ENCODE assay signal across 7 cellular contexts in genomic region chr21:9751087-9751585, GRCh38.
DNase-seq lines count a peak whose midpoint lies in the region; ATAC-seq and TF ChIP-seq lines count a peak whose summit lies in the region.
"Not testable (repeated sequence)": the region's sequence is repeated elsewhere in the genome, so short reads cannot be mapped to it uniquely, and the experiment has no call there.

No MANE protein-coding gene starts in this region.

- not testable (repeated sequence) for H3K4me3 Mint-ChIP-seq in endodermal cell

- not testable (repeated sequence) for TF ChIP-seq CTCF in endodermal cell (conservative IDR thresholded peaks at IDR 0.05)

- peaks cover 95% of the 10 kb centered on the region for H3K9me3 ChIP-seq in HUES64 (ENCODE audit: insufficient read depth, low read depth, low read length)
- H3K9me3 ChIP-seq in endodermal cell (ENCODE audit: control insufficient read depth, low read length) = peaks cover 92% of the 10 kb centered on the region

- not testable (repeated sequence) for H3K4me1 Mint-ChIP-seq in endodermal cell

- H3K27ac Mint-ChIP-seq in endodermal cell = not testable (repeated sequence)

- H3K27ac ChIP-seq in HUES64 (ENCODE audit: low read depth, low read length); endodermal cell (ENCODE audit: low read depth, low read length): not testable (repeated sequence)

- not testable (repeated sequence) for H3K27me3 ChIP-seq in HUES64 (ENCODE audit: insufficient read depth, low read length); endodermal cell (ENCODE audit: control insufficient read depth, insufficient read depth, low read length, poor library complexity, severe bottlenecking)

- H3K27me3 Mint-ChIP-seq in endodermal cell (ENCODE audit: insufficient read depth) = not testable (repeated sequence)

- peak; percentile 11 for ATAC-seq in Right ventricle myocardium superior (ENCODE audit: poor library complexity)
- peak; percentile 18 for ATAC-seq in left lobe of liver
- ATAC-seq in stimulated activated naive CD8-positive, alpha-beta T cell treated with anti-CD3 and anti-CD28 coated beads, Interleukin-15, Interleukin-2, amounts not matched to agents 100 U/mL and 50 U/mL, for 24 hours = peak; percentile 14

- not testable (repeated sequence) for H3K4me1 ChIP-seq in HUES64 (ENCODE audit: insufficient read depth, low read length); endodermal cell (ENCODE audit: control insufficient read depth, insufficient read depth, low read length)

- intact Hi-C loops in Right ventricle myocardium superior (cut with DNase I) = not testable (repeated sequence)

- DNase-seq in endodermal cell; Right ventricle myocardium superior; left lobe of liver (ENCODE audit: low spot score); stimulated activated naive CD8-positive, alpha-beta T cell treated with anti-CD3 and anti-CD28 coated beads, Interleukin-15, Interleukin-2, amounts not matched to agents 100 U/mL and 50 U/mL, for 24 hours: not testable (repeated sequence)
- DNase-seq in mesenteric fat pad (ENCODE audit: low spot score) (peak; percentile 90), pons (ENCODE audit: low spot score) (peak; percentile 28)

- peak overlapping the region; percentile 19; the same call in 1 of the 2 replicates for H3K4me3 ChIP-seq in HUES64 (ENCODE audit: low read length)
- H3K4me3 ChIP-seq in endodermal cell (ENCODE audit: low read length) = peak overlapping the region; percentile 56

- not testable (repeated sequence) for H3K36me3 ChIP-seq in HUES64 (ENCODE audit: insufficient read depth, low read length); endodermal cell (ENCODE audit: control insufficient read depth, insufficient read depth, low read length)

- not testable (repeated sequence) for H3K9me3 Mint-ChIP-seq in endodermal cell

- H3K9ac ChIP-seq in HUES64 (ENCODE audit: low read depth, low read length); endodermal cell (ENCODE audit: extremely low read depth, low read length, poor library complexity, severe bottlenecking): not testable (repeated sequence)

- not testable (repeated sequence) for H3K36me3 Mint-ChIP-seq in endodermal cell (ENCODE audit: low read depth)

- WGBS in HUES64 = 77% methylated on average over 6 of the region's 6 CpGs
- 75 to 88% methylated on average over 4 to 6 of the region's 6 CpGs for WGBS in endodermal cell (ENCODE audit: insufficient coverage in 1 of 2, insufficient read length in 1 of 2), 2 experiments
